ENCODE assay signal across 1 cellular context in genomic region chr3:59867185-59868002, GRCh38.
TF ChIP-seq lines count a peak whose summit lies in the region.

No MANE protein-coding gene starts in this region.

TF ChIP-seq in GM12878, 131 proteins besides CTCF, POLR2A, EP300 and RAD21 (continued from another document and continues in another):
- TF ChIP-seq ZBTB40 (IDR thresholded peaks at IDR 0.05; ENCODE audit: borderline replicate concordance) (no peak), YY1 (IDR thresholded peaks at IDR 0.05; ENCODE audit: low read depth, low read length) (no peak), ATF3 (IDR thresholded peaks at IDR 0.05; ENCODE audit: borderline replicate concordance, extremely low read depth, low read depth, low read length) (no peak), TBL1XR1 (IDR thresholded peaks at IDR 0.05; ENCODE audit: low read depth, low read length) (no peak), TARDBP (IDR thresholded peaks at IDR 0.05; ENCODE audit: borderline replicate concordance) (no peak), SMAD5 (IDR thresholded peaks at IDR 0.05; ENCODE audit: low read depth) (no peak), KDM1A (IDR thresholded peaks at IDR 0.05; ENCODE audit: borderline replicate concordance) (no peak), E2F8 (IDR thresholded peaks at IDR 0.05; ENCODE audit: low read depth, partially characterized antibody) (no peak), RUNX3 (IDR thresholded peaks at IDR 0.05; ENCODE audit: low read length) (peak; percentile 45; the same call in 1 of the 2 replicates), TCF7 (IDR thresholded peaks at IDR 0.05; ENCODE audit: borderline replicate concordance) (peak; percentile 42; the same call in 1 of the 2 replicates), ATF7 (IDR thresholded peaks at IDR 0.05; ENCODE audit: low read depth) (0 out of 2 replicates have a peak, but pooled peaks have one; percentile 38), ZSCAN29 (IDR thresholded peaks at IDR 0.05) (no peak), SREBF2 (IDR thresholded peaks at IDR 0.05; ENCODE audit: low read length) (no peak), CHD4 (IDR thresholded peaks at IDR 0.05) (no peak), ZNF592 (IDR thresholded peaks at IDR 0.05) (no peak), MAX (IDR thresholded peaks at IDR 0.05; ENCODE audit: low read depth, low read length) (no peak), NR2F1 (conservative IDR thresholded peaks at IDR 0.05) (0 out of 2 replicates have a peak, but pooled peaks have one; percentile 17), RAD51 (IDR thresholded peaks at IDR 0.05) (no peak), PRDM15 (CRISPR knock-in tag; IDR thresholded peaks at IDR 0.05) (no peak), MTA2 (IDR thresholded peaks at IDR 0.05; ENCODE audit: low read depth) (peak; percentile 92), E4F1 (IDR thresholded peaks at IDR 0.05; ENCODE audit: borderline replicate concordance, partially characterized antibody) (no peak), POU2F2 (IDR thresholded peaks at IDR 0.05; ENCODE audit: borderline replicate concordance, low read depth, low read length) (no peak), ZNF207 (IDR thresholded peaks at IDR 0.05; ENCODE audit: borderline replicate concordance) (no peak), ZNF687 (IDR thresholded peaks at IDR 0.05) (no peak), ZNF384 (IDR thresholded peaks at IDR 0.05; ENCODE audit: borderline replicate concordance, low read depth, low read length) (no peak), KAT2A (conservative IDR thresholded peaks at IDR 0.05; ENCODE audit: control insufficient read depth, low read depth, low read length) (no peak), RELB (IDR thresholded peaks at IDR 0.05; ENCODE audit: low read depth) (no peak), NFIC (IDR thresholded peaks at IDR 0.05; ENCODE audit: low read depth, low read length) (no peak), SIX5 (IDR thresholded peaks at IDR 0.05; ENCODE audit: low read depth, low read length, severe bottlenecking) (no peak)
